Comparison of ENCODE assay signal across 16 cellular contexts in genomic region chr18:54947115-54947514, GRCh38. TPM values are rescaled to one million over a fixed set of nuclear protein-coding genes. Genes with fewer than 3 reads are reported as not detected.
DNase-seq lines count a peak whose midpoint lies in the region; ATAC-seq, FAIRE-seq and TF ChIP-seq lines count a peak whose summit lies in the region.
"Had no signal": no experiment of that assay in that cellular context is flagged by ENCODE, and none has a peak within 500 bp of the region (broad histone marks: within the 10 kb centered on the region; RNA-seq: fewer than 3 reads in every experiment).

No MANE protein-coding gene starts in this region.

- POLR2A ChIA-PET in A549 (lab: Yijun Ruan, JAX), result no interaction called here

- H3K27me3 ChIP-seq in Peyer's patch (no peaks in the 10 kb centered on the region), esophagus squamous epithelium (no peaks in the 10 kb centered on the region)

- H3K9me3 ChIP-seq in A549 (no peaks in the 10 kb centered on the region), Peyer's patch (no peaks in the 10 kb centered on the region), esophagus squamous epithelium (no peaks in the 10 kb centered on the region)

- H3K36me3 ChIP-seq in Peyer's patch (peaks cover 0 to 6% (median 0%) of the 10 kb centered on the region in 3 donors), esophagus squamous epithelium (no peaks in the 10 kb centered on the region)

- peak in 1 of 2 experiments; percentile 32; a peak in 2 of 6 replicates for ATAC-seq in A549
- ATAC-seq in GM19397 (IDR thresholded peaks at IDR 0.05; ENCODE audit: unreplicated experiment), result no peak
- ATAC-seq: stimulated activated naive B cell treated with anti-CD40 and anti-IgM and Interleukin-4, amounts not matched to agents 10 μg/mL and 1 μg/mL and 100 μg/mL, for 72 hours had no signal

- peak overlapping the region; percentile 81 for H3K4me2 ChIP-seq in A549

- TF ChIP-seq POLR2A in A549 (IDR thresholded peaks at IDR 0.05; ENCODE audit: low read length) (no peak), Peyer's patch (IDR thresholded peaks at IDR 0.05) (no peak), esophagus squamous epithelium (IDR thresholded peaks at IDR 0.05) (no peak)

- H3K4me3 ChIP-seq in A549 (no peak overlapping the region), Peyer's patch (peak overlapping the region in 2 of 4 donors; percentile 32 to 33), esophagus squamous epithelium (no peak overlapping the region)

- H3K4me1 ChIP-seq in A549 (peaks cover 44% of the 10 kb centered on the region), Peyer's patch (peaks cover 0 to 44% (median 2%) of the 10 kb centered on the region in 4 donors), esophagus squamous epithelium (peaks cover 0 to 23% (median 4%) of the 10 kb centered on the region in 3 donors)
- H3K4me1 ChIP-seq: parathyroid adenoma had no signal

- CTCF ChIA-PET in A549 (lab: Yijun Ruan, JAX), result no interaction called here

- intact Hi-C loops in esophagus squamous epithelium (cut with DNase I), result no loop called here

- no peak for TF ChIP-seq RAD21 in A549 (conservative IDR thresholded peaks at IDR 0.05 in 1 of 2, IDR thresholded peaks at IDR 0.05 in 1 of 2)

- FAIRE-seq in A549 (lab: Jason Lieb, UNC), result no peak

- TF ChIP-seq EP300 in A549 (IDR thresholded peaks at IDR 0.05), result no peak

- H3K27ac ChIP-seq in A549 (peak overlapping the region; percentile 75 to 84), Peyer's patch (peak overlapping the region in 3 of 4 donors; percentile 62 to 78 (median 64)), esophagus squamous epithelium (peak overlapping the region in 2 of 4 donors; percentile 70 to 73)

- no peak for TF ChIP-seq CTCF in A549 (IDR thresholded peaks at IDR 0.05)
- TF ChIP-seq CTCF in Peyer's patch (IDR thresholded peaks at IDR 0.05), result no peak
- TF ChIP-seq CTCF in esophagus squamous epithelium (IDR thresholded peaks at IDR 0.05), result no peak

- 55% methylated on average over 1 of the region's 1 CpG for WGBS in A549 (ENCODE audit: missing lambda C conversion rate)
- WGBS in esophagus squamous epithelium, 2 donors, result 41 to 44% methylated on average over 1 of the region's 1 CpG

- DNase-seq in A549 (ENCODE audit: low read depth in 1 of 2, low spot score in 1 of 2), result peak in 1 of 2 experiments; percentile 19
- peak; percentile 46 for DNase-seq in D341Med (ENCODE audit: low spot score)
- peak in 1 of 3 donors; percentile 52 for DNase-seq in Peyer's patch
- peak; percentile 9 for DNase-seq in kidney tubule cell (ENCODE audit: low spot score)
- no peak for DNase-seq in SKM-1 treated with dmso at 0.1 percent for 144 hours (lab: John Stamatoyannopoulos, UW; ENCODE audit: unreplicated experiment)
- no peak for DNase-seq in DMS153 treated with DMSO at 0.1 percent for 48 hours (lab: John Stamatoyannopoulos, UW; ENCODE audit: unreplicated experiment)
- no peak for DNase-seq in esophagus squamous epithelium (lab: John Stamatoyannopoulos, UW)
- DNase-seq: activated CD8-positive, alpha-beta memory T cell treated with anti-CD3 and anti-CD28 coated beads, Interleukin-2, amount 50 U/mL, for 4 hours; anterior cingulate cortex; effector CD8-positive, alpha-beta T cell; hippocampal formation; NCI-H1694; stimulated activated CD4-positive, alpha-beta T cell treated with anti-CD3 and anti-CD28 coated beads, Interleukin-2, amount 100 ng/mL, for 24 hours; stimulated activated naive B cell treated with anti-CD40 and anti-IgM and Interleukin-4, amounts not matched to agents 10 μg/mL and 1 μg/mL and 100 μg/mL, for 72 hours had no signal

TF ChIP-seq in A549, 52 proteins besides CTCF, POLR2A, EP300 and RAD21:
- TF ChIP-seq ELK1 (IDR thresholded peaks at IDR 0.05; ENCODE audit: low read depth, low read length), result no peak
- TF ChIP-seq MAFK (IDR thresholded peaks at IDR 0.05; ENCODE audit: partially characterized antibody), result no peak
- TF ChIP-seq PHF8 (IDR thresholded peaks at IDR 0.05; ENCODE audit: borderline replicate concordance, low read depth), result no peak
- TF ChIP-seq CHD2 (IDR thresholded peaks at IDR 0.05; ENCODE audit: low read length, partially characterized antibody), result no peak
- no peak for TF ChIP-seq HEYL (CRISPR knock-in tag; IDR thresholded peaks at IDR 0.05)
- no peak for TF ChIP-seq TP53 (CRISPR knock-in tag; IDR thresholded peaks at IDR 0.05)
- TF ChIP-seq TFCP2L1 (CRISPR knock-in tag; IDR thresholded peaks at IDR 0.05), result no peak
- TF ChIP-seq BCL3 (IDR thresholded peaks at IDR 0.05), result no peak

RNA-seq across cellular contexts. Expression of gene CCDC68, which starts 12.1 kb away (rescaled TPM):
- 11.2 and 12.4 TPM in 2 replicates for polyA plus RNA-seq in A549 (2011; rRNA removed)
- 0.89 and 0.91 TPM in 2 replicates for polyA plus RNA-seq in A549 (2012; cell fraction: cytosol; rRNA removed)
- polyA plus RNA-seq in A549 (2012; cell fraction: nucleus; rRNA removed), result 0.47 and 1.2 TPM in 2 replicates
- polyA plus RNA-seq in A549 (2017; fragmentation: RNase III; extraction: RNeasy Plus Mini Kit Qiagen cat#74134 plus additional on column Dnase treatment), result 2.8 to 3.1 TPM (median 3.1 TPM) in 3 replicates
- 3.4 and 6.3 TPM in 2 replicates for polyA minus RNA-seq in A549 (2011; rRNA and poly(A)+ RNA removed)
- total RNA-seq in Peyer's patch, result 10 to 100 TPM; 72.6 to 99.7 (median 84.7) TPM
- total RNA-seq in esophagus squamous epithelium, result 1 to 10 TPM in 3 of 4 donors, under 1 TPM in 1; 0.11 to 5.1 (median 2.7) TPM

Comparison
In these comparisons a context has a peak if more than half of its experiments do, and no peak if none do; other contexts are left out.
1. DNase-seq: peak in D341Med (single experiment) and kidney tubule cell (single experiment); none in SKM-1 treated with dmso at 0.1 percent for 144 hours (single experiment), DMS153 treated with DMSO at 0.1 percent for 48 hours (single experiment) and esophagus squamous epithelium (single experiment).
2. RNA of gene CCDC68, which starts 12.1 kb away (total RNA-seq): 72.6 to 99.7 TPM in Peyer's patch; 0.11 to 5.1 TPM in esophagus squamous epithelium; every median in the first group is over 10 times any median in the second.